Comparison of ENCODE assay signal across 19 cellular contexts in the genomic region with DNA sequence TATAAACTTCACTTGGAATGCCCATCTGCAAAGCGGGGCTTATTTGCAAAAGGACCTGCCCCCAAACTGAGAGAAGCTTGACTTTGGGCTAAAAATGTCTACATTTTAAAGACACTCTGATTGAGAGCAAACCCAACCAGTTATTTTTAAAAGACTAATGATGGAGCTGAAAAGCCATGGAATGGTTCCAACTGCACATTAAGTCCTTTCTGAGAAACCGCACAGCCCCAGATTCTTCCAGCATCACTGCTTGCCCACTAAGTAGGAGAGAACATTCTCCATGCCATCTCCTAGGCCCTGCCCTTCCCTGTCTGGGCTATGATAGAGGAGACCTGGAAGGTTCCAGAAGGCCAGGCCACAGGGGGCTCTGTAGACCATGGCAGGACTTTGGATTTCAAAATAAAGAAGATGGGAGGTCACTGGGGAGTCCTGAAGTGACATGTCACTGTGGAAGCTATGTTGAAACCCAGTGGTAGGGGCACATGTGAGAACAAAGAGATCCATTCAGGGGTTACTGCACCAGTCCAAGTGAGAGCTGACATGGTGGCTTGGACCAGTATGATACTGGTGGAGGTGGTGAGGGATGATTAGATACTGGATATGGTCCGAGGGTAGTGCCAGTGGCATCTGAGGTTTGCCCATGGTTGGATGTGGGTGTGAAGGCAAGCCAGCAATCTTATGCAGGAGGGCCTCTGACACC.
A peak's percentile ranks its signal among the peaks of the same experiment; 100 is the strongest.
DNase-seq lines count a peak whose midpoint lies in the region; ATAC-seq and TF ChIP-seq lines count a peak whose summit lies in the region.
"Had no signal": no experiment of that assay in that cellular context is flagged by ENCODE, and none has a peak within 500 bp of the region (broad histone marks: within the 10 kb centered on the region; RNA-seq: fewer than 3 reads in every experiment).

No MANE protein-coding gene starts in this region.

- no peak overlapping the region for H3K9ac ChIP-seq in endodermal cell (ENCODE audit: extremely low read depth, low read length, poor library complexity, severe bottlenecking)

- peaks cover 18% of the 10 kb centered on the region for H3K4me1 Mint-ChIP-seq in endodermal cell
- H3K4me1 Mint-ChIP-seq: CD4-positive, alpha-beta memory T cell had no signal

- H3K27ac ChIP-seq in endodermal cell (ENCODE audit: low read depth, low read length) (no peak overlapping the region), uterus (no peak overlapping the region)
- H3K27ac ChIP-seq: A549, PC-9 had no signal

- intact Hi-C loops in cardiac septum (cut with DNase I) (no loop called here), left ventricle myocardium superior (cut with micrococcal nuclease) (loop anchor here (10.0 kb wide), 1 partner anchor 336 kb away; a partner anchor contains a TSS), uterus (cut with DNase I; ENCODE audit: low total_unique reads) (no loop called here)

- H3K36me3 ChIP-seq in endodermal cell (ENCODE audit: control insufficient read depth, insufficient read depth, low read length) = no peaks in the 10 kb centered on the region
- H3K36me3 ChIP-seq in uterus = no peaks in the 10 kb centered on the region

- no peak for TF ChIP-seq POLR2A in uterus (IDR thresholded peaks at IDR 0.05)

- no peak overlapping the region for H3K27ac Mint-ChIP-seq in endodermal cell
- H3K27ac Mint-ChIP-seq: CD4-positive, alpha-beta memory T cell had no signal

- in situ Hi-C loops in KBM-7 (cut with MboI; ENCODE audit: low pct_unique_long_range_greater_than_20kb, low sequenced_read_pairs) = no loop called here

- 87 to 100% methylated on average over 3 of the region's 3 CpGs for WGBS in endodermal cell (ENCODE audit: insufficient coverage in 1 of 2, insufficient read length in 1 of 2), 2 experiments

- H3K4me1 ChIP-seq in endodermal cell (ENCODE audit: control insufficient read depth, insufficient read depth, low read length) (no peaks in the 10 kb centered on the region), uterus (no peaks in the 10 kb centered on the region)
- H3K4me1 ChIP-seq: A549 had no signal

- H3K27me3 Mint-ChIP-seq in endodermal cell (ENCODE audit: insufficient read depth) = peaks cover 7% of the 10 kb centered on the region
- H3K27me3 Mint-ChIP-seq: CD4-positive, alpha-beta memory T cell had no signal

- H3K4me3 ChIP-seq in endodermal cell (ENCODE audit: low read length) (no peak overlapping the region), uterus (no peak overlapping the region)
- H3K4me3 ChIP-seq: A549, PC-9 had no signal

- H3K4me3 Mint-ChIP-seq in endodermal cell = no peak overlapping the region

- no peaks in the 10 kb centered on the region for H3K9me3 ChIP-seq in endodermal cell (ENCODE audit: control insufficient read depth, low read length)
- no peaks in the 10 kb centered on the region for H3K9me3 ChIP-seq in uterus
- H3K9me3 ChIP-seq: A549 had no signal

- ATAC-seq in left ventricle myocardium superior = no peak
- ATAC-seq: A549 had no signal

- H3K27me3 ChIP-seq in endodermal cell (ENCODE audit: control insufficient read depth, insufficient read depth, low read length, poor library complexity, severe bottlenecking) (peaks cover 4% of the 10 kb centered on the region), uterus (no peaks in the 10 kb centered on the region)

- H3K9me3 Mint-ChIP-seq in endodermal cell = no peaks in the 10 kb centered on the region
- H3K9me3 Mint-ChIP-seq: CD4-positive, alpha-beta memory T cell had no signal

- H3K36me3 Mint-ChIP-seq in endodermal cell (ENCODE audit: low read depth) = no peaks in the 10 kb centered on the region

- DNase-seq in cardiac septum (ENCODE audit: low spot score) (peak; percentile 36), left ventricle myocardium superior (no peak), endodermal cell (peak; percentile 22), pons (ENCODE audit: low spot score) (peak; percentile 36), uterus (peak; percentile 8 to 9), NCI-H748 (lab: John Stamatoyannopoulos, UW; ENCODE audit: unreplicated experiment) (no peak), KBM-7 (no peak), NK-92 (lab: John Stamatoyannopoulos, UW; ENCODE audit: unreplicated experiment) (no peak)
- DNase-seq: CD4-positive, alpha-beta memory T cell; DMS153; GF-D8; MM.1S; NCI-H1092; NCI-H1436 treated with DMSO at 0.1 percent for 48 hours; NCI-H2029; NCI-H345; NCI-H524 treated with DMSO at 0.1 percent for 48 hours; PC-9 had no signal

- TF ChIP-seq CTCF in endodermal cell (conservative IDR thresholded peaks at IDR 0.05) (no peak), uterus (IDR thresholded peaks at IDR 0.05) (no peak)

Comparison
In these comparisons a context has a peak if more than half of its experiments do, and no peak if none do; other contexts are left out.
1. DNase-seq: peak in cardiac septum (single experiment), endodermal cell (single experiment), pons (single experiment) and uterus (2 of 2); none in left ventricle myocardium superior (single experiment), NCI-H748 (single experiment), KBM-7 (single experiment) and NK-92 (single experiment).